8 cellular contexts compared by ENCODE assay signal in genomic region chr3:98522538-98523281, GRCh38. TPM values are rescaled to one million over a fixed set of nuclear protein-coding genes. Genes with fewer than 3 reads are reported as not detected.
DNase-seq lines count a peak whose midpoint lies in the region; ATAC-seq and TF ChIP-seq lines count a peak whose summit lies in the region.

TSS of gene CLDND1 (minus strand) at chr3:98522902. CDS start at chr3:98521424, 1,478 bp downstream.

- intact Hi-C loops in left lung (cut with DNase I) = no loop called here

- TF ChIP-seq CTCF in C4-2B (conservative IDR thresholded peaks at IDR 0.05) (no peak), left lung (IDR thresholded peaks at IDR 0.05) (no peak)

- ATAC-seq in GM19395 (IDR thresholded peaks at IDR 0.05; ENCODE audit: unreplicated experiment) = peak; percentile 88
- peak; percentile 76 for ATAC-seq in HG03565 (IDR thresholded peaks at IDR 0.05; ENCODE audit: unreplicated experiment)
- peak; percentile 99 for ATAC-seq in left lung

- H3K27me3 ChIP-seq in left lung = no peaks in the 10 kb centered on the region

- peak within 1 kb of the TSS; percentile 69 to 91 for H3K4me3 ChIP-seq in left lung

- peaks cover 6 to 27% of the 10 kb centered on the region in 2 donors for H3K4me1 ChIP-seq in left lung

- H3K36me3 ChIP-seq in left lung = peaks cover 0 to 30% of the 10 kb centered on the region in 2 donors

- H3K9me3 ChIP-seq in left lung = no peaks in the 10 kb centered on the region

- DNase-seq in NCI-H774 (lab: John Stamatoyannopoulos, UW) = peak; percentile 97
- peak; percentile 93 to 94 for DNase-seq in activated CD4-positive, alpha-beta T cell treated with anti-CD3 and anti-CD28 coated beads, Interleukin-2, amount 50 U/mL, for 4 hours
- peak; percentile 97 for DNase-seq in dermis blood vessel endothelial cell
- peak; percentile 99 to 100 for DNase-seq in left lung
- DNase-seq in stimulated activated CD4-positive, alpha-beta T cell treated with anti-CD3 and anti-CD28 coated beads, Interleukin-2, amount 100 ng/mL, for 48 hours = peak; percentile 90 to 91

- peak within 1 kb of the TSS; percentile 75 for H3K27ac ChIP-seq in C4-2B
- H3K27ac ChIP-seq in left lung = peak within 1 kb of the TSS; percentile 94

RNA-seq across cellular contexts. Expression of gene CLDND1, which starts in this region (rescaled TPM):
- total RNA-seq in dermis blood vessel endothelial cell = 153 and 260 TPM in 2 replicates
- total RNA-seq in left lung = 10 to 100 TPM; 74.8 to 83.7 TPM

Comparison
In these comparisons a context has a peak if more than half of its experiments do, and no peak if none do; other contexts are left out.
1. Peak in every context shown above with its lines: DNase-seq, ATAC-seq, H3K4me3 ChIP-seq and H3K27ac ChIP-seq.